9 cellular contexts compared by ENCODE assay signal in genomic region chr17:77924757-77925336, GRCh38. TPM values are rescaled to one million over a fixed set of nuclear protein-coding genes. Genes with fewer than 3 reads are reported as not detected.
DNase-seq lines count a peak whose midpoint lies in the region; ATAC-seq and TF ChIP-seq lines count a peak whose summit lies in the region.
"Had no signal": no experiment of that assay in that cellular context is flagged by ENCODE, and none has a peak within 500 bp of the region (broad histone marks: within the 10 kb centered on the region; RNA-seq: fewer than 3 reads in every experiment).

No MANE protein-coding gene starts in this region.

- DNase-seq in amniotic epithelial cell (ENCODE audit: low read depth) (peak; percentile 54), right atrium auricular region (ENCODE audit: low spot score) (peak; percentile 86), pons (ENCODE audit: low spot score) (peak; percentile 73), NCI-H524 (lab: John Stamatoyannopoulos, UW) (no peak), activated gamma-delta T cell treated with Interleukin-2 at 50 U/mL for 16 hours (no peak)
- DNase-seq: activated T-cell treated with anti-CD3 and anti-CD28 coated beads, Interleukin-2, amount 50 U/mL, for 72 hours had no signal

- H3K4me1 ChIP-seq in HEK293 (ENCODE audit: control insufficient read depth, insufficient read depth, low read length): peaks cover 6% of the 10 kb centered on the region
- peaks cover 0 to 8% of the 10 kb centered on the region in 2 donors for H3K4me1 ChIP-seq in right atrium auricular region

- H3K27ac ChIP-seq in HEK293 (ENCODE audit: extremely low read depth, low read depth, low read length) (no peak overlapping the region), right atrium auricular region (no peak overlapping the region)

- POLR2A ChIA-PET in HEK293 (lab: Yijun Ruan, JAX): interaction anchor here (1.5 kb wide), 1 partner anchor 33 kb away, joined by 6 read pairs; the partner anchor contains the start of gene TNRC6C

- ATAC-seq in GM19023 (IDR thresholded peaks at IDR 0.05; ENCODE audit: unreplicated experiment) (no peak), HG03280 (IDR thresholded peaks at IDR 0.05; ENCODE audit: unreplicated experiment) (no peak)
- ATAC-seq: activated T-cell treated with anti-CD3 and anti-CD28 coated beads, Interleukin-2, amount 50 U/mL, for 72 hours had no signal

- TF ChIP-seq CTCF in HEK293 (tag by site-specific recombination; IDR thresholded peaks at IDR 0.05) (no peak), right atrium auricular region (IDR thresholded peaks at IDR 0.05) (no peak)

- no peak overlapping the region for H3K4me3 ChIP-seq in HEK293 (ENCODE audit: low read depth, low read length)
- no peak overlapping the region for H3K4me3 ChIP-seq in right atrium auricular region

- H3K9me3 ChIP-seq in HEK293 (ENCODE audit: control insufficient read depth, insufficient read depth, low read depth, low read length) (no peaks in the 10 kb centered on the region), right atrium auricular region (no peaks in the 10 kb centered on the region)

- no peaks in the 10 kb centered on the region for H3K27me3 ChIP-seq in right atrium auricular region

- H3K36me3 ChIP-seq in HEK293 (ENCODE audit: control insufficient read depth in 2 of 2, insufficient read depth in 1 of 2, low read length in 2 of 2) (no peaks in the 10 kb centered on the region), right atrium auricular region (no peaks in the 10 kb centered on the region)

- CTCF ChIA-PET in HEK293 (lab: Yijun Ruan, JAX): no interaction called here

TF ChIP-seq in HEK293, 187 proteins besides CTCF, POLR2A, EP300 and RAD21:
- TF ChIP-seq ZNF571 (tag by site-specific recombination; IDR thresholded peaks at IDR 0.05): no peak
- no peak for TF ChIP-seq ZXDB (tag by site-specific recombination; IDR thresholded peaks at IDR 0.05)
- peak; percentile 95 for TF ChIP-seq ZNF449 (tag by site-specific recombination; IDR thresholded peaks at IDR 0.05)
- TF ChIP-seq ZNF501 (tag by site-specific recombination; IDR thresholded peaks at IDR 0.05): no peak
- TF ChIP-seq ZNF140 (tag by site-specific recombination; IDR thresholded peaks at IDR 0.05): no peak
- TF ChIP-seq, protein P1, sequence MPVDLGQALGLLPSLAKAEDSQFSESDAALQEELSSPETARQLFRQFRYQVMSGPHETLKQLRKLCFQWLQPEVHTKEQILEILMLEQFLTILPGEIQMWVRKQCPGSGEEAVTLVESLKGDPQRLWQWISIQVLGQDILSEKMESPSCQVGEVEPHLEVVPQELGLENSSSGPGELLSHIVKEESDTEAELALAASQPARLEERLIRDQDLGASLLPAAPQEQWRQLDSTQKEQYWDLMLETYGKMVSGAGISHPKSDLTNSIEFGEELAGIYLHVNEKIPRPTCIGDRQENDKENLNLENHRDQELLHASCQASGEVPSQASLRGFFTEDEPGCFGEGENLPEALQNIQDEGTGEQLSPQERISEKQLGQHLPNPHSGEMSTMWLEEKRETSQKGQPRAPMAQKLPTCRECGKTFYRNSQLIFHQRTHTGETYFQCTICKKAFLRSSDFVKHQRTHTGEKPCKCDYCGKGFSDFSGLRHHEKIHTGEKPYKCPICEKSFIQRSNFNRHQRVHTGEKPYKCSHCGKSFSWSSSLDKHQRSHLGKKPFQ (tag by site-specific recombination; IDR thresholded peaks at IDR 0.05): peak; percentile 90
- peak; percentile 40; the same call in 1 of the 2 replicates for TF ChIP-seq WT1 (tag by site-specific recombination; IDR thresholded peaks at IDR 0.05)
- TF ChIP-seq ZNF398 (tag by site-specific recombination; IDR thresholded peaks at IDR 0.05): peak; percentile 42
- TF ChIP-seq ZNF174 (tag by site-specific recombination; IDR thresholded peaks at IDR 0.05): no peak
- TF ChIP-seq, protein P2, sequence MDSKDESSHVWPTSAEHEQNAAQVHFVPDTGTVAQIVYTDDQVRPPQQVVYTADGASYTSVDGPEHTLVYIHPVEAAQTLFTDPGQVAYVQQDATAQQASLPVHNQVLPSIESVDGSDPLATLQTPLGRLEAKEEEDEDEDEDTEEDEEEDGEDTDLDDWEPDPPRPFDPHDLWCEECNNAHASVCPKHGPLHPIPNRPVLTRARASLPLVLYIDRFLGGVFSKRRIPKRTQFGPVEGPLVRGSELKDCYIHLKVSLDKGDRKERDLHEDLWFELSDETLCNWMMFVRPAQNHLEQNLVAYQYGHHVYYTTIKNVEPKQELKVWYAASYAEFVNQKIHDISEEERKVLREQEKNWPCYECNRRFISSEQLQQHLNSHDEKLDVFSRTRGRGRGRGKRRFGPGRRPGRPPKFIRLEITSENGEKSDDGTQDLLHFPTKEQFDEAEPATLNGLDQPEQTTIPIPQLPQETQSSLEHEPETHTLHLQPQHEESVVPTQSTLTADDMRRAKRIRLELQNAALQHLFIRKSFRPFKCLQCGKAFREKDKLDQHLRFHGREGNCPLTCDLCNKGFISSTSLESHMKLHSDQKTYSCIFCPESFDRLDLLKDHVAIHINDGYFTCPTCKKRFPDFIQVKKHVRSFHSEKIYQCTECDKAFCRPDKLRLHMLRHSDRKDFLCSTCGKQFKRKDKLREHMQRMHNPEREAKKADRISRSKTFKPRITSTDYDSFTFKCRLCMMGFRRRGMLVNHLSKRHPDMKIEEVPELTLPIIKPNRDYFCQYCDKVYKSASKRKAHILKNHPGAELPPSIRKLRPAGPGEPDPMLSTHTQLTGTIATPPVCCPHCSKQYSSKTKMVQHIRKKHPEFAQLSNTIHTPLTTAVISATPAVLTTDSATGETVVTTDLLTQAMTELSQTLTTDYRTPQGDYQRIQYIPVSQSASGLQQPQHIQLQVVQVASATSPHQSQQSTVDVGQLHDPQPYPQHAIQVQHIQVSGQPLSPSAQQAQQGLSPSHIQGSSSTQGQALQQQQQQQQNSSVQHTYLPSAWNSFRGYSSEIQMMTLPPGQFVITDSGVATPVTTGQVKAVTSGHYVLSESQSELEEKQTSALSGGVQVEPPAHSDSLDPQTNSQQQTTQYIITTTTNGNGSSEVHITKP (tag by site-specific recombination; IDR thresholded peaks at IDR 0.05): 0 out of 2 replicates have a peak, but pooled peaks have one; percentile 41
- TF ChIP-seq ZBTB6 (tag by site-specific recombination; IDR thresholded peaks at IDR 0.05): no peak
- TF ChIP-seq ZIC2 (tag by site-specific recombination; IDR thresholded peaks at IDR 0.05): peak; percentile 52
- 0 out of 2 replicates have a peak, but pooled peaks have one; percentile 7 for TF ChIP-seq GLIS1 (tag by site-specific recombination; IDR thresholded peaks at IDR 0.05)

RNA-seq across cellular contexts. Expression of gene TNRC6C, which starts 33.7 kb away (rescaled TPM):
- total RNA-seq in right atrium auricular region: 10 to 100 TPM in 1 of 2 donors, 1 to 10 TPM in 1; 8.7 to 13.0 TPM

Comparison
In these comparisons a context has a peak if more than half of its experiments do, and no peak if none do; other contexts are left out.
1. DNase-seq: peak in amniotic epithelial cell (single experiment), right atrium auricular region (single experiment) and pons (single experiment); none in NCI-H524 (0 of 2) and activated gamma-delta T cell treated with Interleukin-2 at 50 U/mL for 16 hours (single experiment).